In the genomic region with DNA sequence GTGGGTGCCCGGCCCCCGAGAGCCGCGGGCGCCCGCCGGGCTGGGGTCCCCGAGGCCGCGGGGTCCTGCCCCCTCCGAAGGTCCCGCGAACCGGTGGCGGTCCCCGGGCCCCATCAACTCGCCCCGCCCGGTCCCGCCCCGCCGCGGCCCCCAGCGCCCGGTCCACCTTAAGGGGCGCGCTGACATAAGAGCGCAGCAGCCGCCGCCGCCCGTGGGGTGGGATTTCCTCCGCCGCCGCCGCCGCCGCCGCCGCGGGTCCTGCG, we compare ENCODE assay signal across 8 cellular contexts. TPM values are rescaled to one million over a fixed set of nuclear protein-coding genes. Genes with fewer than 3 reads are reported as not detected.
DNase-seq lines count a peak whose midpoint lies in the region; ATAC-seq and TF ChIP-seq lines count a peak whose summit lies in the region.

A gene with protein sequence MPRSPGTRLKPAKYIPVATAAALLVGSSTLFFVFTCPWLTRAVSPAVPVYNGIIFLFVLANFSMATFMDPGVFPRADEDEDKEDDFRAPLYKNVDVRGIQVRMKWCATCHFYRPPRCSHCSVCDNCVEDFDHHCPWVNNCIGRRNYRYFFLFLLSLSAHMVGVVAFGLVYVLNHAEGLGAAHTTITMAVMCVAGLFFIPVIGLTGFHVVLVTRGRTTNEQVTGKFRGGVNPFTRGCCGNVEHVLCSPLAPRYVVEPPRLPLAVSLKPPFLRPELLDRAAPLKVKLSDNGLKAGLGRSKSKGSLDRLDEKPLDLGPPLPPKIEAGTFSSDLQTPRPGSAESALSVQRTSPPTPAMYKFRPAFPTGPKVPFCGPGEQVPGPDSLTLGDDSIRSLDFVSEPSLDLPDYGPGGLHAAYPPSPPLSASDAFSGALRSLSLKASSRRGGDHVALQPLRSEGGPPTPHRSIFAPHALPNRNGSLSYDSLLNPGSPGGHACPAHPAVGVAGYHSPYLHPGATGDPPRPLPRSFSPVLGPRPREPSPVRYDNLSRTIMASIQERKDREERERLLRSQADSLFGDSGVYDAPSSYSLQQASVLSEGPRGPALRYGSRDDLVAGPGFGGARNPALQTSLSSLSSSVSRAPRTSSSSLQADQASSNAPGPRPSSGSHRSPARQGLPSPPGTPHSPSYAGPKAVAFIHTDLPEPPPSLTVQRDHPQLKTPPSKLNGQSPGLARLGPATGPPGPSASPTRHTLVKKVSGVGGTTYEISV (plus strand): TSS at position 212 of the 263 bp plus-strand sequence. CDS start 144 bp downstream, outside the sequence.

- peaks cover 13% of the 10 kb centered on the region for H3K4me1 Mint-ChIP-seq in mesothelial cell of epicardium

- peaks cover 3% of the 10 kb centered on the region for H3K36me3 Mint-ChIP-seq in mesothelial cell of epicardium

- POLR2A ChIA-PET in GM10248 (lab: Yijun Ruan, JAX), result no interaction called here

- no peak for TF ChIP-seq POLR2A in testis (IDR thresholded peaks at IDR 0.05)

- no peaks in the 10 kb centered on the region for H3K9me3 Mint-ChIP-seq in mesothelial cell of epicardium

- H3K4me1 ChIP-seq in testis, result peaks cover 32% of the 10 kb centered on the region

- DNase-seq in GM10248 (ENCODE audit: extremely low spot score), result peak; percentile 79
- peak; percentile 34 for DNase-seq in effector CD8-positive, alpha-beta T cell (lab: John Stamatoyannopoulos, UW)
- DNase-seq in mesothelial cell of epicardium (ENCODE audit: low spot score in 2 of 2, unreplicated experiment in 2 of 2), result no peak
- no peak for DNase-seq in testis
- no peak for DNase-seq in Ammon's horn (ENCODE audit: low spot score)

- no peaks in the 10 kb centered on the region for H3K36me3 ChIP-seq in testis (ENCODE audit: low read depth, missing control alignments)

- ATAC-seq in HG02870 (IDR thresholded peaks at IDR 0.05; ENCODE audit: unreplicated experiment), result peak; percentile 43
- no peak for ATAC-seq in GM19467 (IDR thresholded peaks at IDR 0.05; ENCODE audit: unreplicated experiment)

- peak within 1 kb of the TSS; percentile 67 for H3K4me3 Mint-ChIP-seq in mesothelial cell of epicardium

- H3K27me3 Mint-ChIP-seq in mesothelial cell of epicardium (ENCODE audit: low read depth), result no peaks in the 10 kb centered on the region

- H3K27ac Mint-ChIP-seq in mesothelial cell of epicardium, result no peak within 1 kb of the TSS

- TF ChIP-seq CTCF in GM10248 (IDR thresholded peaks at IDR 0.05; ENCODE audit: control extremely low read depth, extremely low read depth, low read depth, missing control alignments) (no peak), WI38 (IDR thresholded peaks at IDR 0.05; ENCODE audit: low read depth, low read length) (no peak), mesothelial cell of epicardium (IDR thresholded peaks at IDR 0.05; ENCODE audit: unreplicated experiment) (no peak), testis (IDR thresholded peaks at IDR 0.05) (no peak)

- no CpG with 5 or more reads among the region's 42 CpGs for WGBS in testis, 2 donors

- CTCF ChIA-PET in GM10248 (lab: Yijun Ruan, JAX), result no interaction called here

- H3K4me3 ChIP-seq in WI38 (ENCODE audit: low read depth, low read length), result peak within 1 kb of the TSS; percentile 85
- H3K4me3 ChIP-seq in testis, result peak within 1 kb of the TSS; percentile 93 to 96

- H3K9me3 ChIP-seq in testis, result no peaks in the 10 kb centered on the region

- H3K27ac ChIP-seq in testis, result peak within 1 kb of the TSS; percentile 82 to 94

- no peaks in the 10 kb centered on the region for H3K27me3 ChIP-seq in testis

- intact Hi-C loops in testis (cut with DNase I; ENCODE audit: low total_unique reads), result no loop called here

RNA-seq across cellular contexts. Expression of the gene that starts here (rescaled TPM):
- 82.4 to 86.2 TPM (median 82.4 TPM) in 3 replicates for total RNA-seq in mesothelial cell of epicardium
- 10 to 100 TPM; 40.9 to 44.0 TPM for total RNA-seq in testis
- 34.0 TPM for polyA plus RNA-seq in testis (ENCODE audit: insufficient read depth, low read depth, low replicate concordance)

Comparison
In these comparisons a context has a peak if more than half of its experiments do, and no peak if none do; other contexts are left out.
1. DNase-seq: peak in GM10248 (single experiment) and effector CD8-positive, alpha-beta T cell (single experiment); none in mesothelial cell of epicardium (0 of 2), testis (single experiment) and Ammon's horn (single experiment).